7 cellular contexts compared by ENCODE assay signal in the genomic region with DNA sequence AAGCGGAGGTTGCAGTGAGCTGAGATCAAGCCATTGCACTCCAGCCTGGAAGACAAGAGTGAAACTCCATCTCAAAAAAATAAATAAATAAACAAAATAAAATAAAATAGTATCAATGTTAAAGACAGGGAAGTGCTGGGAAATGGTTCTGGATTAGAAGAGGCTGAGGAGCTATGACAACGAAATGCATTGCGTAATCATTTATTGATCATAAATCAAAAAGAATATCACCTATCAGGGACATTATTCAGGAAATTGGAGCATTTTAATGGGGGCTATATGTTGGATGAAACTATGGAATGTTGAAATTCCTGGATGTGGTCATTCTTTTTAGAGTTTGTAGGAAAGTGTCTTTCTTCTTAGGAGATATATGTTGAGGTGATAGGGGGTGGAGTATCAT. TPM values are rescaled to one million over a fixed set of nuclear protein-coding genes. Genes with fewer than 3 reads are reported as not detected.
"Had no signal": no experiment of that assay in that cellular context is flagged by ENCODE, and none has a peak within 500 bp of the region (broad histone marks: within the 10 kb centered on the region; RNA-seq: fewer than 3 reads in every experiment).

No MANE protein-coding gene starts in this region.

- DNase-seq: GM23248, GOT3, H9, HCEC 1CT, KG1 had no signal

- FAIRE-seq: H54, HTR-8/SVneo had no signal

- H2AFZ ChIP-seq: GM23248 had no signal

- H3K9ac ChIP-seq: GM23248 had no signal

- H3K27ac ChIP-seq: GM23248 had no signal

- H3K4me3 ChIP-seq: GM23248 had no signal

RNA-seq across cellular contexts. Expression of gene KCNG3, which starts 43.7 kb away (rescaled TPM):
- total RNA-seq: GM23248 had no signal
- polyA plus RNA-seq: GM23248 had no signal
